In genomic region chr9:119052339-119053030, GRCh38 we compare ENCODE assay signal across 18 cellular contexts.
DNase-seq lines count a peak whose midpoint lies in the region; ATAC-seq and TF ChIP-seq lines count a peak whose summit lies in the region.
"Had no signal": no experiment of that assay in that cellular context is flagged by ENCODE, and none has a peak within 500 bp of the region (broad histone marks: within the 10 kb centered on the region; RNA-seq: fewer than 3 reads in every experiment).

No MANE protein-coding gene starts in this region.

- no TSS peak for BruUV-seq in mammary epithelial cell (replicated peaks; lab: Mats Ljungman, UMichigan)

- H3K36me3 ChIP-seq in mammary epithelial cell (ENCODE audit: insufficient read depth, low read length) (no peaks in the 10 kb centered on the region), thyroid gland (no peaks in the 10 kb centered on the region)
- H3K36me3 ChIP-seq: upper lobe of left lung had no signal

- intact Hi-C loops in mammary epithelial cell (cut with micrococcal nuclease) = no loop called here
- intact Hi-C loops in right cardiac atrium (cut with DNase I) = no loop called here
- intact Hi-C loops in thyroid gland (cut with DNase I) = no loop called here

- H2AFZ ChIP-seq in mammary epithelial cell (ENCODE audit: low read depth, low read length) = no peak overlapping the region
- H2AFZ ChIP-seq: hepatocyte, PC-9 had no signal

- H3K9ac ChIP-seq in mammary epithelial cell (ENCODE audit: insufficient read depth, low read length) = no peak overlapping the region

- in situ Hi-C loops in mammary epithelial cell (cut with MboI; ENCODE audit: low sequenced_read_pairs in 2 of 2) = no loop called here

- no peak for TF ChIP-seq POLR2A in thyroid gland (IDR thresholded peaks at IDR 0.05)

- no peak for TF ChIP-seq CTCF in mammary epithelial cell (conservative IDR thresholded peaks at IDR 0.05 in 1 of 2, IDR thresholded peaks at IDR 0.05 in 1 of 2; ENCODE audit: extremely low read depth in 1 of 2, insufficient read depth in 1 of 2, low read depth in 1 of 2, low read length in 2 of 2)
- no peak for TF ChIP-seq CTCF in thyroid gland (IDR thresholded peaks at IDR 0.05)

- H3K9me3 ChIP-seq in mammary epithelial cell (replicated peaks; ENCODE audit: insufficient read depth, low read length) (no peaks in the 10 kb centered on the region), right cardiac atrium (ENCODE audit: control insufficient read depth, low read length) (no peaks in the 10 kb centered on the region), thyroid gland (no peaks in the 10 kb centered on the region)
- H3K9me3 ChIP-seq: upper lobe of left lung had no signal

- no peak overlapping the region for H3K4me2 ChIP-seq in mammary epithelial cell (ENCODE audit: insufficient read depth, low read depth, low read length)
- H3K4me2 ChIP-seq: hepatocyte, PC-9 had no signal

- H3K4me1 ChIP-seq in mammary epithelial cell (ENCODE audit: insufficient read depth, low read length) (no peaks in the 10 kb centered on the region), right cardiac atrium (ENCODE audit: control insufficient read depth, insufficient read depth, low read length) (no peaks in the 10 kb centered on the region), thyroid gland (peaks cover 0 to 9% of the 10 kb centered on the region in 2 donors)

- POLR2A ChIA-PET in HEK293T (lab: Yijun Ruan, JAX) = no interaction called here

- DNase-seq in NCI-H1105 treated with DMSO at 0.1 percent for 48 hours (lab: John Stamatoyannopoulos, UW) (peak; percentile 4), mammary epithelial cell (peak; percentile 63), right cardiac atrium (peak; percentile 29 to 62 (median 50)), thyroid gland (peak; percentile 67 to 74), GM19240 (ENCODE audit: insufficient read length, low spot score) (no peak), HEK293T (ENCODE audit: extremely low spot score) (no peak)
- DNase-seq: activated CD4-positive, alpha-beta T cell treated with anti-CD3 and anti-CD28 coated beads, Interleukin-2, amount 50 U/mL, for 48 hours; activated naive CD4-positive, alpha-beta T cell treated with Interleukin-2 at 50 U/mL for 16 hours; HFFc6; KG1; kidney glomerular epithelial cell; NCI-H1417; NCI-H748 treated with DMSO at 0.1 percent for 48 hours; stimulated activated naive B cell treated with anti-CD40 and anti-IgM and Interleukin-4, amounts not matched to agents 10 μg/mL and 1 μg/mL and 100 μg/mL, for 72 hours; upper lobe of left lung had no signal

- CTCF ChIA-PET in mammary epithelial cell (lab: Charles Lee; ENCODE audit: low non-redundant PET) = no interaction called here
- CTCF ChIA-PET in HEK293T (lab: Yijun Ruan, JAX) = no interaction called here

- H4K20me1 ChIP-seq in mammary epithelial cell (ENCODE audit: insufficient read depth, low read length) = no peaks in the 10 kb centered on the region

- dilution Hi-C loops in mammary epithelial cell (cut with HindIII; ENCODE audit: low sequenced_read_pairs) = no loop called here

- ATAC-seq in right cardiac atrium (peak in 1 of 2 donors; percentile 29), GM18870 (IDR thresholded peaks at IDR 0.05; ENCODE audit: unreplicated experiment) (no peak)
- ATAC-seq: stimulated activated naive B cell treated with anti-CD40 and anti-IgM and Interleukin-4, amounts not matched to agents 10 μg/mL and 1 μg/mL and 100 μg/mL, for 72 hours had no signal

- H3K79me2 ChIP-seq in mammary epithelial cell (ENCODE audit: insufficient read depth, low read length) = no peaks in the 10 kb centered on the region
- H3K79me2 ChIP-seq: hepatocyte had no signal

- H3K27me3 ChIP-seq in mammary epithelial cell (ENCODE audit: insufficient read depth, low read length) (no peaks in the 10 kb centered on the region), right cardiac atrium (ENCODE audit: control insufficient read depth, insufficient read depth) (no peaks in the 10 kb centered on the region), thyroid gland (no peaks in the 10 kb centered on the region)
- H3K27me3 ChIP-seq: hepatocyte, upper lobe of left lung had no signal

- no peak overlapping the region for H3K27ac ChIP-seq in mammary epithelial cell (ENCODE audit: insufficient read depth, low read depth, low read length)
- peak overlapping the region; percentile 83 for H3K27ac ChIP-seq in right cardiac atrium (ENCODE audit: low read length)
- H3K27ac ChIP-seq in thyroid gland = no peak overlapping the region
- H3K27ac ChIP-seq: hepatocyte, PC-9 had no signal

- H3K4me3 ChIP-seq in mammary epithelial cell (replicated peaks in 1 of 3; ENCODE audit: insufficient read depth in 1 of 3, low read depth in 2 of 3, low read length in 3 of 3) (no peak overlapping the region), right cardiac atrium (ENCODE audit: low read length) (peak overlapping the region; percentile 23), thyroid gland (replicated peaks in 1 of 3) (no peak overlapping the region)
- H3K4me3 ChIP-seq: hepatocyte, PC-9, upper lobe of left lung had no signal

- WGBS in mammary epithelial cell (ENCODE audit: low coverage, missing lambda C conversion rate) = 33% methylated on average over 5 of the region's 10 CpGs
- 52% methylated on average over 10 of the region's 10 CpGs for WGBS in right cardiac atrium
- WGBS in thyroid gland, 2 donors = 49 to 50% methylated on average over 10 of the region's 10 CpGs

TF ChIP-seq in HEK293T, 16 proteins besides CTCF, POLR2A, EP300 and RAD21:
- no peak for TF ChIP-seq SP1 (IDR thresholded peaks at IDR 0.05)
- no peak for TF ChIP-seq HDGF (IDR thresholded peaks at IDR 0.05; ENCODE audit: borderline replicate concordance)
- TF ChIP-seq TARDBP (IDR thresholded peaks at IDR 0.05) = no peak
- no peak for TF ChIP-seq CTBP1 (IDR thresholded peaks at IDR 0.05; ENCODE audit: borderline replicate concordance)
- no peak for TF ChIP-seq ARNT (IDR thresholded peaks at IDR 0.05)
- TF ChIP-seq BHLHE40 (IDR thresholded peaks at IDR 0.05; ENCODE audit: borderline replicate concordance) = no peak
- TF ChIP-seq NFRKB (IDR thresholded peaks at IDR 0.05) = no peak
- TF ChIP-seq, protein P1, sequence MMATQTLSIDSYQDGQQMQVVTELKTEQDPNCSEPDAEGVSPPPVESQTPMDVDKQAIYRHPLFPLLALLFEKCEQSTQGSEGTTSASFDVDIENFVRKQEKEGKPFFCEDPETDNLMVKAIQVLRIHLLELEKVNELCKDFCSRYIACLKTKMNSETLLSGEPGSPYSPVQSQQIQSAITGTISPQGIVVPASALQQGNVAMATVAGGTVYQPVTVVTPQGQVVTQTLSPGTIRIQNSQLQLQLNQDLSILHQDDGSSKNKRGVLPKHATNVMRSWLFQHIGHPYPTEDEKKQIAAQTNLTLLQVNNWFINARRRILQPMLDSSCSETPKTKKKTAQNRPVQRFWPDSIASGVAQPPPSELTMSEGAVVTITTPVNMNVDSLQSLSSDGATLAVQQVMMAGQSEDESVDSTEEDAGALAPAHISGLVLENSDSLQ (IDR thresholded peaks at IDR 0.05) = no peak
- no peak for TF ChIP-seq ZNF384 (IDR thresholded peaks at IDR 0.05)
- TF ChIP-seq ELF4 (IDR thresholded peaks at IDR 0.05) = no peak

Comparison
In these comparisons a context has a peak if more than half of its experiments do, and no peak if none do; other contexts are left out.
1. DNase-seq: peak in NCI-H1105 treated with DMSO at 0.1 percent for 48 hours (single experiment), mammary epithelial cell (single experiment), right cardiac atrium (3 of 3) and thyroid gland (2 of 2); none in GM19240 (single experiment) and HEK293T (single experiment).